In the genomic region with DNA sequence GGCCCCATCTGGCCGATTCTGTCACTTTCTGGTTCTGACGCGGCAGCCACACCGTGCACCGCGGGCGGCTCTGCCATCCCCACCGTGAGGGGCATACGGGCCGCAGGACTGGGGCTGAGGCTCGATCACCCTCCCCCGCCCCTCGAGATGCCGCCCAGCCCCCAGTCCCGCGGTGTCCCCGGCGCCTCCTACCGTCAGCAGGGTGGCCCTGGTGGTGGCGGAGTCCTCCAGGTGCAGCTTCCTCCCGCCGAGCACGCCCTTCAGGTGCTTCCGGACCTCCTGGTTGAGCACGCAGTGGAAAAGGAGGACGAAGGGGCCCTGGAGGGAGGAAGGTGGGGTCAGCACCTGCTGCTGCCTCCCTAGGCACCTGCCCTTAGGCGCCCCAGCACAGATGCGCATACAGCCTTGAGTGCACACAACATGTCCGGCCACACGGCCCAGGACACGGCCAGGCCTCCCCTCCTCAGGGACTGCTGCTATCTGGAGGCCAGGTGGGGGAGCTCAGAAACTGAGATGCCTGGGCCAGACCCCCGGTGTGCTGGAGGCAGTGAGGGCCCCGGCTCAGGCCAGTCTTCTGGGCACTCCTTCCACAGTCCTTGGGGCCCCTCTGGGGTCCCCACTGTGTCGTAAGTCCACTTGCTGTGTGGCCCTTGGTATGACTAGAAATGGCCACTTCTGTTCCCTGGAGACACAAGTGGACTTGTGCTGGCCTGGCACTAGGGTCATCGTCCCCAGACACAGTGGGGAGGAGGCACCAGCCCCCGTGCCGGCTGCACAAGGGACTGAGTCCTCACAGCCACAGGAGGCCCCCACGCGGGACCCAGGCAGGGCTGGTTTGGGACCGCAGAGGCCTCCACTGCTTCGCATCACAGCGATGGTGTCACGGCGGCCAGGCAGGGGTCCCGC, we compare ENCODE assay signal across 10 cellular contexts. TPM values are rescaled to one million over a fixed set of nuclear protein-coding genes. Genes with fewer than 3 reads are reported as not detected.
DNase-seq lines count a peak whose midpoint lies in the region; ATAC-seq, FAIRE-seq and TF ChIP-seq lines count a peak whose summit lies in the region.
"Had no signal": no experiment of that assay in that cellular context is flagged by ENCODE, and none has a peak within 500 bp of the region (broad histone marks: within the 10 kb centered on the region; RNA-seq: fewer than 3 reads in every experiment).

No MANE protein-coding gene starts in this region.

- intact Hi-C loops in Right ventricle myocardium superior (cut with DNase I) (no loop called here), left ventricle myocardium superior (cut with micrococcal nuclease) (no loop called here), transverse colon (cut with DNase I; ENCODE audit: low total_unique reads) (loop anchor here (2.0 kb wide), 1 partner anchor 176 kb away; no protein-coding TSS in a partner anchor)

- H3K27ac ChIP-seq in KMS-11 (no peak overlapping the region), H1 (ENCODE audit: low read depth, low read length) (no peak overlapping the region), transverse colon (no peak overlapping the region)
- H3K27ac ChIP-seq: stomach had no signal

- H2BK120ac ChIP-seq in H1 (replicated peaks; ENCODE audit: low read depth, low read length) = no peak overlapping the region

- H3K9ac ChIP-seq in KMS-11 (no peak overlapping the region), H1 (replicated peaks in 1 of 4; ENCODE audit: extremely low read depth in 1 of 4, low read depth in 3 of 4, low read length in 3 of 4) (0 out of 7 replicates have a peak overlapping the region, but pooled peaks of 1 of the 4 experiments have one; percentile 5)

- peak overlapping the region; percentile 60; the same call in 1 of the 2 replicates for H2BK12ac ChIP-seq in H1 (ENCODE audit: low read depth, low read length)

- H3K4me2 ChIP-seq in KMS-11 = peak overlapping the region; percentile 66
- no peak overlapping the region for H3K4me2 ChIP-seq in H1 (ENCODE audit: insufficient read depth in 1 of 2, low read depth in 2 of 2, low read length in 2 of 2)

- H4K20me1 ChIP-seq in KMS-11 (ENCODE audit: insufficient read depth) (no peaks in the 10 kb centered on the region), H1 (replicated peaks in 1 of 2; ENCODE audit: control insufficient read depth in 1 of 2, insufficient read depth in 2 of 2, low read length in 2 of 2) (peaks cover 0 to 11% of the 10 kb centered on the region in 2 experiments)

- H3K14ac ChIP-seq in H1 (ENCODE audit: insufficient read length) = no peak overlapping the region

- 67% methylated on average over 29 of the region's 45 CpGs; no CpG with 5 or more reads in 1 of the 2 experiments for WGBS in H1 (ENCODE audit: extremely low coverage in 1 of 2, insufficient coverage in 1 of 2, insufficient read length in 1 of 2, insufficient replicate concordance in 2 of 2, low coverage in 1 of 2, low lambda C conversion rate in 2 of 2, missing lambda C conversion rate in 1 of 2), 2 experiments
- WGBS in transverse colon (ENCODE audit: low coverage in 1 of 2), 2 donors = 51% methylated on average over 18 of the region's 45 CpGs; no CpG with 5 or more reads in 1 of the 2 donors

- DNase-seq in Right ventricle myocardium superior = peak; percentile 30
- DNase-seq in left ventricle myocardium superior = no peak
- peak in 1 of 2 experiments; percentile 63 for DNase-seq in H1 (ENCODE audit: low read depth in 1 of 2, low spot score in 2 of 2)
- peak; percentile 59 for DNase-seq in transverse colon
- no peak for DNase-seq in AG08395 (ENCODE audit: low spot score)
- DNase-seq in NCI-H128 (lab: John Stamatoyannopoulos, UW; ENCODE audit: unreplicated experiment) = no peak
- DNase-seq: midbrain had no signal

- H2BK15ac ChIP-seq in H1 (ENCODE audit: low read length) = peak overlapping the region; percentile 92; the same call in 1 of the 2 replicates

- peak overlapping the region; percentile 66 for H2BK5ac ChIP-seq in H1 (ENCODE audit: low read depth, low read length)

- H3K9me3 ChIP-seq in H1 (ENCODE audit: insufficient read depth in 2 of 2, low read depth in 1 of 2, low read length in 1 of 2) (no peaks in the 10 kb centered on the region), transverse colon (no peaks in the 10 kb centered on the region)
- H3K9me3 ChIP-seq: stomach had no signal

- H3K4me1 ChIP-seq in KMS-11 (ENCODE audit: low read depth, poor library complexity, severe bottlenecking) (no peaks in the 10 kb centered on the region), H1 (replicated peaks in 1 of 4; ENCODE audit: control insufficient read depth in 3 of 4, insufficient read depth in 4 of 4, low read length in 3 of 4) (peaks cover 0 to 15% (median 6%) of the 10 kb centered on the region in 4 experiments; a peak in 5 of 7 replicates), transverse colon (peaks cover 0 to 11% (median 5%) of the 10 kb centered on the region in 4 donors)

- no peak overlapping the region for H3K4ac ChIP-seq in H1 (replicated peaks; ENCODE audit: insufficient read length, low read depth, low read length)

- no peak for TF ChIP-seq RAD21 in H1 (IDR thresholded peaks at IDR 0.05 in 1 of 2, conservative IDR thresholded peaks at IDR 0.05 in 1 of 2; ENCODE audit: low read depth in 2 of 2, low read length in 2 of 2)

- TF ChIP-seq EP300 in H1 (IDR thresholded peaks at IDR 0.05; ENCODE audit: borderline replicate concordance in 1 of 2, low read depth in 2 of 2, low read length in 2 of 2) (no peak), transverse colon (IDR thresholded peaks at IDR 0.05; ENCODE audit: low read depth) (no peak)

- H3K27me3 ChIP-seq in KMS-11 (ENCODE audit: insufficient read depth, low read depth) = no peaks in the 10 kb centered on the region; the same call in 1 of the 2 replicates
- no peaks in the 10 kb centered on the region for H3K27me3 ChIP-seq in H1 (replicated peaks in 1 of 4; ENCODE audit: control insufficient read depth in 3 of 4, extremely low read depth in 1 of 4, insufficient read depth in 3 of 4, low read length in 3 of 4)
- H3K27me3 ChIP-seq in transverse colon = peaks cover 8% of the 10 kb centered on the region

- in situ Hi-C loops in transverse colon (cut with MboI; ENCODE audit: low pct_ligation_motif_present in 1 of 4, low pct_unique_long_range_greater_than_20kb in 1 of 4, low sequenced_read_pairs in 3 of 4) = loop anchor here in 1 of 4 donors (10.0 kb wide), 1 partner anchor 178 kb away; no protein-coding TSS in a partner anchor

- no peak overlapping the region for H2AK5ac ChIP-seq in H1 (ENCODE audit: low read depth, low read length)

- H3K36me3 ChIP-seq in KMS-11 (ENCODE audit: insufficient read depth) (no peaks in the 10 kb centered on the region), H1 (ENCODE audit: control insufficient read depth in 2 of 4, insufficient read depth in 4 of 4, low read length in 3 of 4) (no peaks in the 10 kb centered on the region; a peak in 1 of 8 replicates), transverse colon (no peaks in the 10 kb centered on the region)

- POLR2A ChIA-PET in H1 (lab: Charles Lee; ENCODE audit: partially characterized antibody) = interaction anchor here (0.6 to 1.5 kb wide), 4 partner anchors 14 to 171 kb away, joined by 3 to 4 read pairs (median 4); no protein-coding TSS in a partner anchor

- H2AFZ ChIP-seq in KMS-11 (ENCODE audit: low read depth) (peak overlapping the region; percentile 62), H1 (ENCODE audit: low read length) (no peak overlapping the region)

- H4K5ac ChIP-seq in H1 (ENCODE audit: insufficient read length, low read depth, low read length) = no peak overlapping the region

- no peak overlapping the region for H4K91ac ChIP-seq in H1 (replicated peaks; ENCODE audit: insufficient read length, low read length)

- 0 out of 2 replicates have a peak overlapping the region, but pooled peaks have one; percentile 15 for H4K8ac ChIP-seq in H1 (ENCODE audit: extremely low read depth, insufficient read depth, low read length)

- H3K18ac ChIP-seq in H1 (ENCODE audit: extremely low read depth, low read length) = no peak overlapping the region

- CTCF ChIA-PET in H1 (lab: Charles Lee; ENCODE audit: partially characterized antibody) = interaction anchor here (0.7 to 5.4 kb wide), 55 partner anchors 9 to 349 kb away, joined by 3 to 82 read pairs (median 5); no protein-coding TSS in a partner anchor

- H3K79me2 ChIP-seq in KMS-11 (ENCODE audit: insufficient read depth, low read depth) (no peaks in the 10 kb centered on the region), H1 (ENCODE audit: control insufficient read depth in 1 of 2, insufficient read depth in 2 of 2, low read length in 2 of 2) (no peaks in the 10 kb centered on the region)

- no peak for TF ChIP-seq POLR2A in H1 (IDR thresholded peaks at IDR 0.05; ENCODE audit: control extremely low read depth in 1 of 2, low read depth in 2 of 2, low read length in 2 of 2)
- TF ChIP-seq POLR2A in transverse colon (IDR thresholded peaks at IDR 0.05) = no peak

- peak overlapping the region; percentile 72; the same call in 1 of the 2 replicates for H2BK20ac ChIP-seq in H1 (ENCODE audit: low read length)

- H3K23ac ChIP-seq in H1 (ENCODE audit: insufficient read length) = no peak overlapping the region

- no peaks in the 10 kb centered on the region; the same call in 1 of the 2 replicates for H3K79me1 ChIP-seq in H1 (ENCODE audit: low read depth, low read length)

- TF ChIP-seq CTCF in KMS-11 (conservative IDR thresholded peaks at IDR 0.05; ENCODE audit: low read depth, low read length) (no peak), H1 (IDR thresholded peaks at IDR 0.05; ENCODE audit: control extremely low read depth in 1 of 3, insufficient read depth in 1 of 3, low read depth in 1 of 3, low read length in 3 of 3) (peak in 1 of 3 experiments; percentile 17; a peak in 1 of 4 replicates), transverse colon (IDR thresholded peaks at IDR 0.05) (no peak)

- ATAC-seq in Right ventricle myocardium superior (ENCODE audit: poor library complexity) (no peak), left ventricle myocardium superior (no peak), GM21423 (IDR thresholded peaks at IDR 0.05; ENCODE audit: unreplicated experiment) (no peak)

- H3K56ac ChIP-seq in H1 (replicated peaks; ENCODE audit: insufficient read length, low read depth, low read length) = no peak overlapping the region

- H3K23me2 ChIP-seq in H1 (ENCODE audit: low read depth, low read length) = peaks cover 8% of the 10 kb centered on the region; the same call in 1 of the 2 replicates

- FAIRE-seq in H1 (lab: Jason Lieb, UNC) = no peak

- no peak overlapping the region for H3K4me3 ChIP-seq in KMS-11 (IDR thresholded peaks at IDR 0.05; ENCODE audit: insufficient read depth, low read depth, low read length)
- no peak overlapping the region for H3K4me3 ChIP-seq in H1 (ENCODE audit: extremely low read depth in 1 of 4, insufficient read depth in 2 of 4, low read depth in 3 of 4, low read length in 4 of 4)
- H3K4me3 ChIP-seq in transverse colon = no peak overlapping the region
- H3K4me3 ChIP-seq: stomach had no signal

RNA-seq across cellular contexts. Expression of a gene that starts 31.5 kb away (rescaled TPM):
- total RNA-seq in Right ventricle myocardium superior (37.7 TPM), left ventricle myocardium superior (44.0 TPM), transverse colon (10 to 100 TPM; 33.7 to 90.0 (median 38.5) TPM)
- total RNA-seq in H1 (2021; fragmentation: NEBNext Ultra II Directional; extraction: Animal tissue kit (Norgen Biotek cat#: 25700)) = 67.7 and 70.6 TPM in 2 replicates
- polyA plus RNA-seq in H1 (2011; rRNA removed) = 43.4 and 52.9 TPM in 2 replicates
- polyA plus RNA-seq in H1 (2011; cell fraction: cytosol; rRNA removed) = 58.0 TPM
- 205 TPM for polyA plus RNA-seq in H1 (2011; cell fraction: nucleus; rRNA removed)
- 56.5 to 70.4 TPM (median 62.8 TPM) in 4 replicates for polyA plus RNA-seq in H1 (2012, experiment 1 of 2)
- 31.1 TPM for polyA plus RNA-seq in H1 (2012, experiment 2 of 2)
- polyA plus RNA-seq in H1 (2013, experiment 1 of 2) = 40.5 TPM
- 37.4 TPM for polyA plus RNA-seq in H1 (2013, experiment 2 of 2)
- 35.1 and 35.7 TPM in 2 replicates for polyA minus RNA-seq in H1 (2011; rRNA and poly(A)+ RNA removed)
- 34.8 TPM for polyA minus RNA-seq in H1 (2011; cell fraction: cytosol; rRNA and poly(A)+ RNA removed)
- polyA minus RNA-seq in H1 (2011; cell fraction: nucleus; rRNA and poly(A)+ RNA removed) = 112 TPM

Comparison
In these comparisons a context has a peak if more than half of its experiments do, and no peak if none do; other contexts are left out.
1. DNase-seq: peak in Right ventricle myocardium superior (single experiment) and transverse colon (single experiment); none in left ventricle myocardium superior (single experiment), AG08395 (single experiment) and NCI-H128 (single experiment).